8 cellular contexts compared by ENCODE assay signal in the genomic region with DNA sequence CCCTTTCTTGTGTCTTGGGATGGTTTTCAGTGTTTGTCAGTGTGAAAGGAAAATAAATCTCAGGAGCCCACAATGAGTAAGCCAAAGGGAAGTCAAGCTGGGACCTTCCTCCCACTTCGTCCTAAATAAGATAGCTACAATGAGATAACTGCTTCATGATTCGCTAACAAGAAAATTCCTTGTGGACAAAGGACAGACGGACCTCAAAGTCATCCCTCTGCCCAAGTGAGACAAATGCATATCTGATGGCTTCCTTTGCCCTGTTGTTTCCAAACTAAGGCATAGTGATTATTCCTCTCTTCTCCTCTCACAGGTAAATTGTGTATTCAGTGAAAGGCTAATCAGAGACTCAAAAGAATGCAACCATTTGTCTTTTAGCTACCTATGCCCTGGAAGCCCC. TPM values are rescaled to one million over a fixed set of nuclear protein-coding genes. Genes with fewer than 3 reads are reported as not detected.
"Had no signal": no experiment of that assay in that cellular context is flagged by ENCODE, and none has a peak within 500 bp of the region (broad histone marks: within the 10 kb centered on the region; RNA-seq: fewer than 3 reads in every experiment).

No MANE protein-coding gene starts in this region.

- DNase-seq: activated CD4-positive, alpha-beta T cell treated with anti-CD3 and anti-CD28 coated beads, Interleukin-2, amount 50 U/mL, for 4 hours; activated CD4-positive, CD25-positive, alpha-beta regulatory T cell treated with anti-CD3 and anti-CD28 coated beads, Interleukin-2, amount 50 U/mL, for 72 hours; activated effector memory CD4-positive, alpha-beta T cell treated with Interleukin-2 at 50 U/mL for 16 hours; activated T-cell treated with anti-CD3 and anti-CD28 coated beads, Interleukin-2, amount 50 U/mL, for 1 hour; esophagus squamous epithelium; stimulated activated CD4-positive, alpha-beta T cell treated with anti-CD3 and anti-CD28 coated beads, Interleukin-15, amount 100 ng/mL, for 24 hours had no signal

- H3K27ac ChIP-seq: tibial nerve had no signal

- H3K4me3 ChIP-seq: esophagus squamous epithelium, tibial nerve had no signal

RNA-seq across cellular contexts. Expression of a gene that starts 26.1 kb away (rescaled TPM):
- total RNA-seq: osteocyte, tibial nerve had no signal
